In genomic region chr7:33128990-33129805, GRCh38 we compare ENCODE assay signal across 1 cellular context.
TF ChIP-seq lines count a peak whose summit lies in the region.

Gene BBS9 (plus strand): TSS chr7:33129564. CDS start chr7:33146253, 16,689 bp downstream.

TF ChIP-seq in HCT116, 20 proteins besides CTCF, POLR2A, EP300 and RAD21 (continued from another document):
- TF ChIP-seq SIN3A (IDR thresholded peaks at IDR 0.05; ENCODE audit: low read depth): no peak
- TF ChIP-seq EZH2phosphoT487 (IDR thresholded peaks at IDR 0.05; ENCODE audit: borderline replicate concordance): no peak
